Comparison of ENCODE assay signal across 2 cellular contexts in the genomic region with DNA sequence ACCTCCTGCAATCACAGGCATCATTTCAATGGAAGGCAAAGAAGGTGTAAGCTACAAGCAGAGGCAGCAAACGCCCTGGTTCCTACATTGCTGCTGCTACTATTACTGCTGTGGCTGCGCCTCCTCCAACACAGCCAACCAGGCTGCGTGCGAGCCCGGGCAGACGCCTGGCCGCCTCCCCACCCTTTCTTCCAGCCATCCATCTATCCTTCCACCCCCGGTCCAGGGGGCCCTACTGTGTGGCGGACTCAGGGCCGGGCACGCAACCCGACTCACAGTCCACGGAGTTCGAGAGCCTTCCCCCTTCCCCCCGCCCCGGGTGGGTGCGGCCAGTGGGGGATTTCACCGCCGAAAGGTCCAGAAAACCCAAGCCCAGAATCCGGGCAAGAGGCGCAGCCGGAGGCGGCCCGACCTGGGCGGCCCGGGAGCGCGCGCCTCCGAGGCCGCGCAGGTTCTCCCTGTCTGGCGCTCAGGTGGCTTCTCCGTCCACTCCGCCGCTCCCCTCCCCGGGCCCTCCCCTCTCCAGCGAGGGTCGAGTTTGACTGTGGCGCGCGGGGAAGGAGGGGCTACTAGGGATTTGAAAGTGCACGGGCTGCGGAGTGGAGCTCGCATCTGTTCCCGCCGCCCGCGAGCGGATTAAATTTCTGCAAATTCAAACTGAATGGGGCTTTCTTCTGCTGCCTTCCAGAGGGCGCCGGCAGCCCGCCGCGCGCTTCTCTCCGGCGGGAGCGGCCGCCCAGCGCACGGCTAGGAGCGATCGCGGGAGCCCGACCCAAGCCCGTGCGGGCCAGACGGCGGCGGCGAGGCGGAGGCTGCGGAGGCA.
TF ChIP-seq lines count a peak whose summit lies in the region.

Gene HUNK (plus strand): TSS at position 569 of the 823 bp plus-strand sequence. CDS start 655 bp downstream, outside the sequence.

TF ChIP-seq in HEK293, 187 proteins besides CTCF, POLR2A, EP300 and RAD21 (continues in another document):
- TF ChIP-seq ZNF174 (tag by site-specific recombination; IDR thresholded peaks at IDR 0.05) (no peak), ZNF571 (tag by site-specific recombination; IDR thresholded peaks at IDR 0.05) (no peak), ZNF544 (tag by site-specific recombination; IDR thresholded peaks at IDR 0.05) (no peak), REPIN1 (tag by site-specific recombination; IDR thresholded peaks at IDR 0.05; ENCODE audit: low read depth) (peak; percentile 96), ZNF555 (tag by site-specific recombination; conservative IDR thresholded peaks at IDR 0.05) (no peak), ZNF501 (tag by site-specific recombination; IDR thresholded peaks at IDR 0.05) (no peak), ZNF777 (tag by site-specific recombination; IDR thresholded peaks at IDR 0.05; ENCODE audit: borderline replicate concordance) (no peak), ZEB2 (tag by site-specific recombination; IDR thresholded peaks at IDR 0.05) (peak; percentile 90), ZNF549 (tag by site-specific recombination; IDR thresholded peaks at IDR 0.05) (no peak), ZIC2 (tag by site-specific recombination; IDR thresholded peaks at IDR 0.05) (peak; percentile 28; the same call in 1 of the 2 replicates), ZFHX2 (tag by site-specific recombination; conservative IDR thresholded peaks at IDR 0.05) (peak; percentile 85), TCF7L2 (IDR thresholded peaks at IDR 0.05; ENCODE audit: borderline replicate concordance, low read depth, low read length) (no peak), ZNF426 (tag by site-specific recombination; IDR thresholded peaks at IDR 0.05) (no peak), ZNF350 (tag by site-specific recombination; IDR thresholded peaks at IDR 0.05) (no peak), ZNF214 (tag by site-specific recombination; IDR thresholded peaks at IDR 0.05; ENCODE audit: borderline replicate concordance) (no peak), ZNF221 (tag by site-specific recombination; IDR thresholded peaks at IDR 0.05; ENCODE audit: borderline replicate concordance) (no peak), ZNF202 (tag by site-specific recombination; IDR thresholded peaks at IDR 0.05; ENCODE audit: borderline replicate concordance) (no peak), ZNF19 (tag by site-specific recombination; IDR thresholded peaks at IDR 0.05; ENCODE audit: low read depth) (no peak), SCRT2 (tag by site-specific recombination; IDR thresholded peaks at IDR 0.05) (peak; percentile 50; the same call in 1 of the 2 replicates), TRIM28 (IDR thresholded peaks at IDR 0.05; ENCODE audit: borderline replicate concordance, low read length) (no peak; the same call in 1 of the 2 replicates), EGR2 (tag by site-specific recombination; IDR thresholded peaks at IDR 0.05; ENCODE audit: low read depth) (peak; percentile 87), KLF9 (tag by site-specific recombination; IDR thresholded peaks at IDR 0.05; ENCODE audit: low read depth) (peak; percentile 42; the same call in 1 of the 2 replicates), ZNF658 (tag by site-specific recombination; IDR thresholded peaks at IDR 0.05) (no peak), ZNF132 (tag by site-specific recombination; IDR thresholded peaks at IDR 0.05; ENCODE audit: borderline replicate concordance) (no peak), ZNF324 (tag by site-specific recombination; IDR thresholded peaks at IDR 0.05) (no peak), ZSCAN16 (tag by site-specific recombination; IDR thresholded peaks at IDR 0.05) (no peak), ZNF23 (tag by site-specific recombination; IDR thresholded peaks at IDR 0.05; ENCODE audit: borderline replicate concordance) (no peak), ZBTB49 (tag by site-specific recombination; IDR thresholded peaks at IDR 0.05; ENCODE audit: low read depth) (no peak), ZSCAN23 (tag by site-specific recombination; IDR thresholded peaks at IDR 0.05) (peak; percentile 78; the same call in 1 of the 2 replicates), ZNF596 (tag by site-specific recombination; IDR thresholded peaks at IDR 0.05) (no peak)
- TF ChIP-seq, protein P1, sequence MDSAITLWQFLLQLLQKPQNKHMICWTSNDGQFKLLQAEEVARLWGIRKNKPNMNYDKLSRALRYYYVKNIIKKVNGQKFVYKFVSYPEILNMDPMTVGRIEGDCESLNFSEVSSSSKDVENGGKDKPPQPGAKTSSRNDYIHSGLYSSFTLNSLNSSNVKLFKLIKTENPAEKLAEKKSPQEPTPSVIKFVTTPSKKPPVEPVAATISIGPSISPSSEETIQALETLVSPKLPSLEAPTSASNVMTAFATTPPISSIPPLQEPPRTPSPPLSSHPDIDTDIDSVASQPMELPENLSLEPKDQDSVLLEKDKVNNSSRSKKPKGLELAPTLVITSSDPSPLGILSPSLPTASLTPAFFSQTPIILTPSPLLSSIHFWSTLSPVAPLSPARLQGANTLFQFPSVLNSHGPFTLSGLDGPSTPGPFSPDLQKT (IDR thresholded peaks at IDR 0.05; ENCODE audit: borderline replicate concordance, low read depth, low read length): no peak
- TF ChIP-seq, protein P2, sequence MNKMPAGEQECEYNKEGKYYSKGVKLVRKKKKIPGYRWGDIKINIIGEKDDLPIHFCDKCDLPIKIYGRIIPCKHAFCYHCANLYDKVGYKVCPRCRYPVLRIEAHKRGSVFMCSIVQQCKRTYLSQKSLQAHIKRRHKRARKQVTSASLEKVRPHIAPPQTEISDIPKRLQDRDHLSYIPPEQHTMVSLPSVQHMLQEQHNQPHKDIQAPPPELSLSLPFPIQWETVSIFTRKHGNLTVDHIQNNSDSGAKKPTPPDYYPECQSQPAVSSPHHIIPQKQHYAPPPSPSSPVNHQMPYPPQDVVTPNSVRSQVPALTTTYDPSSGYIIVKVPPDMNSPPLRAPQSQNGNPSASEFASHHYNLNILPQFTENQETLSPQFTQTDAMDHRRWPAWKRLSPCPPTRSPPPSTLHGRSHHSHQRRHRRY (tag by site-specific recombination; IDR thresholded peaks at IDR 0.05): no peak

TF ChIP-seq in HepG2, 621 proteins besides CTCF, POLR2A, EP300 and RAD21 (continues in another document):
- TF ChIP-seq, protein P3, sequence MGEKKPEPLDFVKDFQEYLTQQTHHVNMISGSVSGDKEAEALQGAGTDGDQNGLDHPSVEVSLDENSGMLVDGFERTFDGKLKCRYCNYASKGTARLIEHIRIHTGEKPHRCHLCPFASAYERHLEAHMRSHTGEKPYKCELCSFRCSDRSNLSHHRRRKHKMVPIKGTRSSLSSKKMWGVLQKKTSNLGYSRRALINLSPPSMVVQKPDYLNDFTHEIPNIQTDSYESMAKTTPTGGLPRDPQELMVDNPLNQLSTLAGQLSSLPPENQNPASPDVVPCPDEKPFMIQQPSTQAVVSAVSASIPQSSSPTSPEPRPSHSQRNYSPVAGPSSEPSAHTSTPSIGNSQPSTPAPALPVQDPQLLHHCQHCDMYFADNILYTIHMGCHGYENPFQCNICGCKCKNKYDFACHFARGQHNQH (CRISPR knock-in tag; IDR thresholded peaks at IDR 0.05): peak; percentile 23; the same call in 1 of the 2 replicates
- TF ChIP-seq FOXM1 (CRISPR knock-in tag; IDR thresholded peaks at IDR 0.05) (no peak), ELF1 (CRISPR knock-in tag; IDR thresholded peaks at IDR 0.05) (no peak), SAP130 (CRISPR knock-in tag; IDR thresholded peaks at IDR 0.05; ENCODE audit: low read depth) (peak; percentile 13; the same call in 1 of the 2 replicates), SNAPC2 (CRISPR knock-in tag; IDR thresholded peaks at IDR 0.05) (0 out of 2 replicates have a peak, but pooled peaks have one; percentile 26), ZNF766 (CRISPR knock-in tag; IDR thresholded peaks at IDR 0.05; ENCODE audit: borderline replicate concordance) (no peak), BCLAF1 (IDR thresholded peaks at IDR 0.05) (no peak), STAG1 (CRISPR knock-in tag; IDR thresholded peaks at IDR 0.05) (peak; percentile 41), MEF2D (CRISPR knock-in tag; IDR thresholded peaks at IDR 0.05) (no peak), CHCHD3 (CRISPR knock-in tag; IDR thresholded peaks at IDR 0.05) (no peak), NFKB2 (CRISPR knock-in tag; IDR thresholded peaks at IDR 0.05; ENCODE audit: borderline replicate concordance) (peak; percentile 73; the same call in 1 of the 2 replicates), KMT2B (CRISPR knock-in tag; IDR thresholded peaks at IDR 0.05) (peak; percentile 23; the same call in 1 of the 2 replicates), GABPB1 (CRISPR knock-in tag; IDR thresholded peaks at IDR 0.05) (peak; percentile 45; the same call in 1 of the 2 replicates), ZFP37 (CRISPR knock-in tag; IDR thresholded peaks at IDR 0.05; ENCODE audit: borderline replicate concordance) (0 out of 2 replicates have a peak, but pooled peaks have one; percentile 27), MAF1 (CRISPR knock-in tag; IDR thresholded peaks at IDR 0.05; ENCODE audit: borderline replicate concordance) (0 out of 2 replicates have a peak, but pooled peaks have one; percentile 77), KDM1A (CRISPR knock-in tag; IDR thresholded peaks at IDR 0.05) (no peak), MYPOP (CRISPR knock-in tag; IDR thresholded peaks at IDR 0.05) (peak; percentile 61), TAF1 (CRISPR knock-in tag; IDR thresholded peaks at IDR 0.05) (0 out of 2 replicates have a peak, but pooled peaks have one; percentile 22), ZNF800 (CRISPR knock-in tag; IDR thresholded peaks at IDR 0.05) (peak; percentile 87; the same call in 1 of the 2 replicates)
- TF ChIP-seq, protein P4, sequence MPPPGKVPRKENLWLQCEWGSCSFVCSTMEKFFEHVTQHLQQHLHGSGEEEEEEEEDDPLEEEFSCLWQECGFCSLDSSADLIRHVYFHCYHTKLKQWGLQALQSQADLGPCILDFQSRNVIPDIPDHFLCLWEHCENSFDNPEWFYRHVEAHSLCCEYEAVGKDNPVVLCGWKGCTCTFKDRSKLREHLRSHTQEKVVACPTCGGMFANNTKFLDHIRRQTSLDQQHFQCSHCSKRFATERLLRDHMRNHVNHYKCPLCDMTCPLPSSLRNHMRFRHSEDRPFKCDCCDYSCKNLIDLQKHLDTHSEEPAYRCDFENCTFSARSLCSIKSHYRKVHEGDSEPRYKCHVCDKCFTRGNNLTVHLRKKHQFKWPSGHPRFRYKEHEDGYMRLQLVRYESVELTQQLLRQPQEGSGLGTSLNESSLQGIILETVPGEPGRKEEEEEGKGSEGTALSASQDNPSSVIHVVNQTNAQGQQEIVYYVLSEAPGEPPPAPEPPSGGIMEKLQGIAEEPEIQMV (CRISPR knock-in tag; IDR thresholded peaks at IDR 0.05; ENCODE audit: low read depth): 0 out of 2 replicates have a peak, but pooled peaks have one; percentile 33
- TF ChIP-seq, protein P5, sequence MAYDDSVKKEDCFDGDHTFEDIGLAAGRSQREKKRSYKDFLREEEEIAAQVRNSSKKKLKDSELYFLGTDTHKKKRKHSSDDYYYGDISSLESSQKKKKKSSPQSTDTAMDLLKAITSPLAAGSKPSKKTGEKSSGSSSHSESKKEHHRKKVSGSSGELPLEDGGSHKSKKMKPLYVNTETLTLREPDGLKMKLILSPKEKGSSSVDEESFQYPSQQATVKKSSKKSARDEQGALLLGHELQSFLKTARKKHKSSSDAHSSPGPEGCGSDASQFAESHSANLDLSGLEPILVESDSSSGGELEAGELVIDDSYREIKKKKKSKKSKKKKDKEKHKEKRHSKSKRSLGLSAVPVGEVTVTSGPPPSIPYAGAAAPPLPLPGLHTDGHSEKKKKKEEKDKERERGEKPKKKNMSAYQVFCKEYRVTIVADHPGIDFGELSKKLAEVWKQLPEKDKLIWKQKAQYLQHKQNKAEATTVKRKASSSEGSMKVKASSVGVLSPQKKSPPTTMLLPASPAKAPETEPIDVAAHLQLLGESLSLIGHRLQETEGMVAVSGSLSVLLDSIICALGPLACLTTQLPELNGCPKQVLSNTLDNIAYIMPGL (CRISPR knock-in tag; IDR thresholded peaks at IDR 0.05; ENCODE audit: borderline replicate concordance in 1 of 2, low read depth in 1 of 2): peak in 1 of 2 experiments; percentile 57; a peak in 1 of 4 replicates
